8 cellular contexts compared by ENCODE assay signal in genomic region chr2:131105156-131105949, GRCh38. TPM values are rescaled to one million over a fixed set of nuclear protein-coding genes. Genes with fewer than 3 reads are reported as not detected.
DNase-seq lines count a peak whose midpoint lies in the region; ATAC-seq, FAIRE-seq and TF ChIP-seq lines count a peak whose summit lies in the region.

Gene PLEKHB2, plus strand, starts transcription at chr2:131105336. Its CDS starts 15,606 bp downstream, at chr2:131120942.

- H3K27ac Mint-ChIP-seq in activated T-cell treated with anti-CD3 and anti-CD28 coated beads, Interleukin-2, amount 50 U/mL, for 24 hours: peak within 1 kb of the TSS; percentile 95

- H3K4me1 Mint-ChIP-seq in activated T-cell treated with anti-CD3 and anti-CD28 coated beads, Interleukin-2, amount 50 U/mL, for 24 hours (ENCODE audit: low read depth): peaks cover 54% of the 10 kb centered on the region

- FAIRE-seq in D721Med (lab: Jason Lieb, UNC) (no peak), HTR-8/SVneo (lab: Jason Lieb, UNC) (peak; percentile 90)

- peak; percentile 71 for DNase-seq in D721Med (ENCODE audit: insufficient read length, low spot score)
- DNase-seq in HTR-8/SVneo (ENCODE audit: insufficient read length, low spot score): peak; percentile 93
- peak; percentile 97 for DNase-seq in activated T-cell treated with anti-CD3 and anti-CD28 coated beads, Interleukin-2, amount 50 U/mL, for 24 hours
- peak; percentile 91 for DNase-seq in myocyte (ENCODE audit: low read depth)
- peak; percentile 79 to 91 for DNase-seq in stimulated activated CD8-positive, alpha-beta memory T cell treated with anti-CD3 and anti-CD28 coated beads, Interleukin-7, amount 100 ng/mL, for 48 hours (ENCODE audit: extremely low read depth in 1 of 2, low read depth in 1 of 2)

- no peaks in the 10 kb centered on the region for H3K27me3 Mint-ChIP-seq in activated T-cell treated with anti-CD3 and anti-CD28 coated beads, Interleukin-2, amount 50 U/mL, for 24 hours

- ATAC-seq in GM21367 (IDR thresholded peaks at IDR 0.05; ENCODE audit: unreplicated experiment) (peak; percentile 51), esophagus mucosa (peak; percentile 83)

- TF ChIP-seq CTCF in D721Med (IDR thresholded peaks at IDR 0.05; ENCODE audit: insufficient read depth, missing control alignments): no peak

- H3K9me3 Mint-ChIP-seq in activated T-cell treated with anti-CD3 and anti-CD28 coated beads, Interleukin-2, amount 50 U/mL, for 24 hours: no peaks in the 10 kb centered on the region

- H3K36me3 Mint-ChIP-seq in activated T-cell treated with anti-CD3 and anti-CD28 coated beads, Interleukin-2, amount 50 U/mL, for 24 hours (ENCODE audit: low read depth): peaks cover 39% of the 10 kb centered on the region

- peak within 1 kb of the TSS; percentile 86 for H3K4me3 Mint-ChIP-seq in activated T-cell treated with anti-CD3 and anti-CD28 coated beads, Interleukin-2, amount 50 U/mL, for 24 hours

TF ChIP-seq in PFSK-1, 5 proteins besides CTCF, POLR2A, EP300 and RAD21:
- peak; percentile 92 for TF ChIP-seq TAF1 (IDR thresholded peaks at IDR 0.05; ENCODE audit: borderline replicate concordance, insufficient read depth, low read length)
- no peak for TF ChIP-seq SIN3A (IDR thresholded peaks at IDR 0.05; ENCODE audit: borderline replicate concordance, insufficient read depth, low read length)
- peak; percentile 94 for TF ChIP-seq POLR2AphosphoS5 (IDR thresholded peaks at IDR 0.05; ENCODE audit: low read depth, low read length)
- peak in 1 of 2 experiments; percentile 55; a peak in 1 of 4 replicates for TF ChIP-seq REST (IDR thresholded peaks at IDR 0.05; ENCODE audit: insufficient read depth in 1 of 2, low read depth in 2 of 2, low read length in 2 of 2)
- peak; percentile 78 for TF ChIP-seq FOXP2 (optimal IDR thresholded peaks at IDR 0.05; ENCODE audit: borderline replicate concordance, extremely low read depth, extremely low read length, insufficient read depth)

RNA-seq across cellular contexts. Expression of gene PLEKHB2, which starts in this region (rescaled TPM):
- 83.0 TPM for polyA plus RNA-seq in PFSK-1 (2012; ENCODE audit: insufficient read length, low read depth)
- total RNA-seq in esophagus mucosa: 30.8 TPM
- 82.0 and 88.6 TPM in 2 replicates for total RNA-seq in myocyte
- polyA plus RNA-seq in myocyte (2012): 70.5 TPM

Comparison
In these comparisons a context has a peak if more than half of its experiments do, and no peak if none do; other contexts are left out.
1. Peak in every context shown above with its lines: DNase-seq and ATAC-seq.